ENCODE assay signal across 9 cellular contexts in genomic region chr2:20649586-20650375, GRCh38. TPM values are rescaled to one million over a fixed set of nuclear protein-coding genes. Genes with fewer than 3 reads are reported as not detected.
DNase-seq lines count a peak whose midpoint lies in the region; TF ChIP-seq lines count a peak whose summit lies in the region.
"Had no signal": no experiment of that assay in that cellular context is flagged by ENCODE, and none has a peak within 500 bp of the region (broad histone marks: within the 10 kb centered on the region; RNA-seq: fewer than 3 reads in every experiment).

No MANE protein-coding gene starts in this region.

- TF ChIP-seq CTCF in cardiac fibroblast (IDR thresholded peaks at IDR 0.05; ENCODE audit: low read depth, low read length): no peak

- H3K4me1 ChIP-seq in mesenchymal stem cell (ENCODE audit: control insufficient read depth, insufficient read depth, low read depth, low read length): peaks cover 32% of the 10 kb centered on the region
- H3K4me1 ChIP-seq in urinary bladder (ENCODE audit: insufficient read depth): peaks cover 1% of the 10 kb centered on the region

- H3K23ac ChIP-seq in mesenchymal stem cell (ENCODE audit: low read length in 2 of 2): peak overlapping the region in 1 of 2 experiments; percentile 46

- H3K27me3 Mint-ChIP-seq in activated naive CD4-positive, alpha-beta T cell treated with anti-CD3 and anti-CD28 coated beads, Interleukin-2, amount 10 ng/mL, durations not matched to agents 7 days and 5 days: peaks cover 8% of the 10 kb centered on the region

- no peak overlapping the region for H2BK15ac ChIP-seq in mesenchymal stem cell (ENCODE audit: low read depth, poor library complexity, severe bottlenecking)

- peak overlapping the region in 1 of 2 experiments; percentile 98 for H3K4ac ChIP-seq in mesenchymal stem cell (ENCODE audit: low read depth in 1 of 2, low read length in 2 of 2)

- H3K4me2 ChIP-seq in mesenchymal stem cell (ENCODE audit: low read length, poor library complexity, severe bottlenecking): peak overlapping the region; percentile 87

- peaks cover 37% of the 10 kb centered on the region for H3K4me1 Mint-ChIP-seq in activated naive CD4-positive, alpha-beta T cell treated with anti-CD3 and anti-CD28 coated beads, Interleukin-2, amount 10 ng/mL, durations not matched to agents 7 days and 5 days

- H3K27ac ChIP-seq in mesenchymal stem cell (ENCODE audit: low read length, poor library complexity, severe bottlenecking) (no peak overlapping the region), urinary bladder (ENCODE audit: low read depth) (no peak overlapping the region)

- H3K4me3 ChIP-seq in cardiac fibroblast (replicated peaks in 1 of 2; ENCODE audit: low read depth in 2 of 2, low read length in 2 of 2): peak overlapping the region; percentile 92 to 95
- H3K4me3 ChIP-seq in mesenchymal stem cell (ENCODE audit: insufficient read depth in 1 of 2, low read depth in 1 of 2, low read length in 2 of 2): peak overlapping the region; percentile 84 to 98
- H3K4me3 ChIP-seq in urinary bladder (ENCODE audit: low read depth, low read length): peak overlapping the region; percentile 52

- H3K36me3 ChIP-seq in mesenchymal stem cell (ENCODE audit: control insufficient read depth in 1 of 2, insufficient read depth in 2 of 2, low read depth in 1 of 2, low read length in 2 of 2) (peaks cover 22 to 34% of the 10 kb centered on the region in 2 experiments), urinary bladder (ENCODE audit: insufficient read depth) (no peaks in the 10 kb centered on the region)

- no peak overlapping the region for H2AFZ ChIP-seq in mesenchymal stem cell (ENCODE audit: low read depth, low read length)

- H2BK5ac ChIP-seq in mesenchymal stem cell (ENCODE audit: low read depth, low read length, poor library complexity, severe bottlenecking): no peak overlapping the region

- DNase-seq in activated naive CD4-positive, alpha-beta T cell treated with anti-CD3 and anti-CD28 coated beads, Interleukin-2, amount 10 ng/mL, durations not matched to agents 7 days and 5 days: no peak
- no peak for DNase-seq in activated naive CD4-positive, alpha-beta T cell (lab: John Stamatoyannopoulos, UW)
- DNase-seq in cardiac fibroblast (ENCODE audit: low read depth in 2 of 2) (no peak), mesenchymal stem cell (no peak), HT-29 (ENCODE audit: low spot score) (no peak), SKM-1 (lab: John Stamatoyannopoulos, UW; ENCODE audit: unreplicated experiment) (no peak)
- no peak for DNase-seq in activated CD4-positive, CD25-positive, alpha-beta regulatory T cell treated with anti-CD3 and anti-CD28 coated beads, Interleukin-2, amount 50 U/mL, for 72 hours
- DNase-seq: islet precursor cell had no signal

- peak overlapping the region; percentile 87 for H3K4me3 Mint-ChIP-seq in activated naive CD4-positive, alpha-beta T cell treated with anti-CD3 and anti-CD28 coated beads, Interleukin-2, amount 10 ng/mL, durations not matched to agents 7 days and 5 days

- peak overlapping the region; percentile 85 for H3K27ac Mint-ChIP-seq in activated naive CD4-positive, alpha-beta T cell treated with anti-CD3 and anti-CD28 coated beads, Interleukin-2, amount 10 ng/mL, durations not matched to agents 7 days and 5 days

- H3K9me3 ChIP-seq in mesenchymal stem cell (ENCODE audit: control insufficient read depth, low read length): no peaks in the 10 kb centered on the region

- no peaks in the 10 kb centered on the region for H3K36me3 Mint-ChIP-seq in activated naive CD4-positive, alpha-beta T cell treated with anti-CD3 and anti-CD28 coated beads, Interleukin-2, amount 10 ng/mL, durations not matched to agents 7 days and 5 days

- H4K8ac ChIP-seq in mesenchymal stem cell (ENCODE audit: low read length): peak overlapping the region; percentile 21

- peak overlapping the region; percentile 99 for H3K9ac ChIP-seq in mesenchymal stem cell (ENCODE audit: low read length)

- WGBS in mesenchymal stem cell: 94% methylated on average over 17 of the region's 17 CpGs
- whole genome bisulfite sequencing in urinary bladder: 71% methylated on average over 17 of the region's 17 CpGs

- H3K14ac ChIP-seq in mesenchymal stem cell (ENCODE audit: low read length in 2 of 2): peak overlapping the region in 1 of 2 experiments; percentile 80

- peaks cover 0 to 7% of the 10 kb centered on the region in 2 experiments for H3K27me3 ChIP-seq in mesenchymal stem cell (ENCODE audit: control insufficient read depth in 1 of 2, insufficient read depth in 1 of 2, low read length in 2 of 2)

- H3K79me1 ChIP-seq in mesenchymal stem cell (replicated peaks; ENCODE audit: low read length, poor library complexity, severe bottlenecking): peaks cover 48% of the 10 kb centered on the region

- H3K9me3 Mint-ChIP-seq in activated naive CD4-positive, alpha-beta T cell treated with anti-CD3 and anti-CD28 coated beads, Interleukin-2, amount 10 ng/mL, durations not matched to agents 7 days and 5 days: no peaks in the 10 kb centered on the region

- no peak overlapping the region for H2BK120ac ChIP-seq in mesenchymal stem cell (ENCODE audit: low read depth, low read length)

- no peak overlapping the region for H4K91ac ChIP-seq in mesenchymal stem cell (ENCODE audit: low read length)

- H2BK12ac ChIP-seq in mesenchymal stem cell (ENCODE audit: low read length in 2 of 2): peak overlapping the region in 1 of 2 experiments; percentile 45

- no peak overlapping the region for H2AK5ac ChIP-seq in mesenchymal stem cell (ENCODE audit: low read length, severe bottlenecking)

- CTCF ChIA-PET in activated naive CD4-positive, alpha-beta T cell treated with anti-CD3 and anti-CD28 coated beads, Interleukin-2, amount 10 ng/mL, durations not matched to agents 7 days and 5 days (lab: Charles Lee): interaction anchor here (0.7 to 3.4 kb wide), 12 partner anchors 9 to 391 kb away, joined by 3 to 39 read pairs (median 6); partner anchors contain the start of gene RHOB

- peak overlapping the region; percentile 12 to 92 for H3K18ac ChIP-seq in mesenchymal stem cell (ENCODE audit: low read depth in 1 of 2, low read length in 2 of 2)

RNA-seq across cellular contexts. Expression of gene HS1BP3, which starts 1.1 kb away (rescaled TPM):
- polyA plus RNA-seq in mesenchymal stem cell (2013, experiment 1 of 2): 42.4 TPM
- 39.8 TPM for polyA plus RNA-seq in mesenchymal stem cell (2013, experiment 2 of 2)
- total RNA-seq in urinary bladder: 19.0 TPM
- 43.8 TPM for polyA plus RNA-seq in urinary bladder
- total RNA-seq in HT-29 (2014; rRNA removed; shearing (Covaris generic)): 22.6 and 23.0 TPM in 2 replicates

RNA-seq across cellular contexts. Expression of gene GDF7, which starts 17.2 kb away (rescaled TPM):
- polyA plus RNA-seq in mesenchymal stem cell (2013, experiment 1 of 2): 0.23 TPM
- 0.25 TPM for polyA plus RNA-seq in mesenchymal stem cell (2013, experiment 2 of 2)
- 2.2 TPM for total RNA-seq in urinary bladder
- polyA plus RNA-seq in urinary bladder: 0.79 TPM
- under 0.01 TPM in 1 of 2 replicates, not detected in the other for total RNA-seq in HT-29 (2014; rRNA removed; shearing (Covaris generic))
